ENCODE assay signal across 2 cellular contexts in genomic region chr15:37095993-37096877, GRCh38.
TF ChIP-seq lines count a peak whose summit lies in the region.

No MANE protein-coding gene starts in this region.

TF ChIP-seq in liver, 16 proteins besides CTCF, POLR2A, EP300 and RAD21:
- no peak for TF ChIP-seq ZBTB33 (IDR thresholded peaks at IDR 0.05)
- no peak for TF ChIP-seq EGR1 (IDR thresholded peaks at IDR 0.05; ENCODE audit: low read depth in 2 of 2)
- TF ChIP-seq MAX (IDR thresholded peaks at IDR 0.05): no peak
- TF ChIP-seq RXRA (IDR thresholded peaks at IDR 0.05): no peak
- TF ChIP-seq HNF4G (IDR thresholded peaks at IDR 0.05): no peak
- no peak for TF ChIP-seq FOXA2 (IDR thresholded peaks at IDR 0.05)
- TF ChIP-seq ATF3 (IDR thresholded peaks at IDR 0.05): no peak
- TF ChIP-seq YY1 (IDR thresholded peaks at IDR 0.05): no peak
- no peak for TF ChIP-seq FOXA1 (IDR thresholded peaks at IDR 0.05)
- TF ChIP-seq TAF1 (conservative IDR thresholded peaks at IDR 0.05): no peak

TF ChIP-seq in HepG2, 621 proteins besides CTCF, POLR2A, EP300 and RAD21:
- TF ChIP-seq ZNF564 (CRISPR knock-in tag; IDR thresholded peaks at IDR 0.05) (no peak), ZFP90 (CRISPR knock-in tag; IDR thresholded peaks at IDR 0.05; ENCODE audit: borderline replicate concordance) (no peak), ZNF615 (CRISPR knock-in tag; IDR thresholded peaks at IDR 0.05; ENCODE audit: borderline replicate concordance) (no peak), ZNF496 (CRISPR knock-in tag; IDR thresholded peaks at IDR 0.05; ENCODE audit: insufficient replicate concordance) (no peak), ZFP82 (CRISPR knock-in tag; IDR thresholded peaks at IDR 0.05; ENCODE audit: borderline replicate concordance) (no peak), NR2C2 (CRISPR knock-in tag; IDR thresholded peaks at IDR 0.05; ENCODE audit: borderline replicate concordance) (no peak), AKAP8 (CRISPR knock-in tag; IDR thresholded peaks at IDR 0.05) (no peak), MED1 (CRISPR knock-in tag; IDR thresholded peaks at IDR 0.05) (no peak), MEIS1 (CRISPR knock-in tag; IDR thresholded peaks at IDR 0.05; ENCODE audit: borderline replicate concordance) (no peak), JUN (CRISPR knock-in tag; IDR thresholded peaks at IDR 0.05) (no peak), PRMT3 (CRISPR knock-in tag; IDR thresholded peaks at IDR 0.05; ENCODE audit: borderline replicate concordance, low read depth) (no peak), TARDBP (CRISPR knock-in tag; IDR thresholded peaks at IDR 0.05) (no peak), MYC (CRISPR knock-in tag; IDR thresholded peaks at IDR 0.05; ENCODE audit: borderline replicate concordance) (no peak), BCL6 (CRISPR knock-in tag; IDR thresholded peaks at IDR 0.05) (no peak), ARNT (IDR thresholded peaks at IDR 0.05) (no peak), ZNF318 (CRISPR knock-in tag; IDR thresholded peaks at IDR 0.05) (no peak), BRCA1 (CRISPR knock-in tag; IDR thresholded peaks at IDR 0.05) (no peak), NR2F6 (IDR thresholded peaks at IDR 0.05) (no peak), NR2F6 (CRISPR knock-in tag; IDR thresholded peaks at IDR 0.05) (no peak), TGIF2 (CRISPR knock-in tag; IDR thresholded peaks at IDR 0.05) (no peak)
TF ChIP-seq in HepG2: peak in this region for 0.
